25 cellular contexts compared by ENCODE assay signal in the genomic region with DNA sequence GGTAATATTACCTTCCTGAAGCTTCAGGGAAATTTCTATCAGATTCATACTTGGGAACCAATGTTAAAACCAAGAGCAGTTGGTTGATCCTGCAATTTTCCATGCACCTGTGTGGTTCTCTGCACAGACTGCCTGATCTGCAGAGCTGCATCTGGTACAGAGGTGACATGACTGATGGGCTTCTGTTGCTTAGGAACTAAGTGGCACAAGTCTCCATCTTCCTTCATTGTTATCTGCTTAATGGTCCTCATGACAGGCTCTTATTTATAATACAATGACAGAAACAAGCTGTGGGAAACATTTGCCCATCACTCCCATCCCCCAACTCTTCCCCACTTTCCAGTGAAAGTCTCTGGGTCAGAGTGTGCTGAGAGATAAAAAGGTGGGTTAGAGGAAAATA.
"Had no signal": no experiment of that assay in that cellular context is flagged by ENCODE, and none has a peak within 500 bp of the region (broad histone marks: within the 10 kb centered on the region; RNA-seq: fewer than 3 reads in every experiment).

No MANE protein-coding gene starts in this region.

- H3K27me3 ChIP-seq: brain microvascular endothelial cell, dorsolateral prefrontal cortex, pancreas had no signal

- H3K9me3 ChIP-seq: pancreas, prostate gland, thoracic aorta had no signal

- H3K36me3 ChIP-seq: brain microvascular endothelial cell, pancreas, prostate gland, thoracic aorta had no signal

- H3K4me3 ChIP-seq: coronary artery, dorsolateral prefrontal cortex, pancreas, prostate gland, skin epidermis, thoracic aorta had no signal

- DNase-seq: activated CD4-positive, alpha-beta T cell treated with anti-CD3 and anti-CD28 coated beads for 36 hours; activated CD4-positive, CD25-positive, alpha-beta regulatory T cell; activated gamma-delta T cell; activated naive CD4-positive, alpha-beta T cell treated with anti-CD3 and anti-CD28 coated beads, Interleukin-2, amount 10 ng/mL, durations not matched to agents 7 days and 5 days; activated naive CD8-positive, alpha-beta T cell treated with anti-CD3 and anti-CD28 coated beads, Interleukin-2, amount 10 ng/mL, durations not matched to agents 7 days and 5 days; activated T-cell treated with anti-CD3 and anti-CD28 coated beads for 4 hours; amniotic stem cell; brain microvascular endothelial cell; dorsolateral prefrontal cortex; effector memory CD4-positive, alpha-beta T cell; left ventricle myocardium superior; mammary epithelial cell; naive B cell; nephron progenitor cell; pancreas; retina; stimulated activated CD4-positive, alpha-beta T cell treated with anti-CD3 and anti-CD28 coated beads, Interleukin-12 subunit alpha, Interleukin-12 subunit beta, amount 100 ng/mL, for 4 hours; stimulated activated CD4-positive, alpha-beta T cell treated with anti-CD3 and anti-CD28 coated beads, Interleukin-4, amount 100 ng/mL, for 1 hour; stimulated activated naive CD8-positive, alpha-beta T cell treated with anti-CD3 and anti-CD28 coated beads, Interleukin-15, Interleukin-2, amounts not matched to agents 100 U/mL and 50 U/mL, for 24 hours; trophoblast cell had no signal

- H3K27ac ChIP-seq: brain microvascular endothelial cell, coronary artery, dorsolateral prefrontal cortex, pancreas, prostate gland, skin epidermis, thoracic aorta had no signal

- ATAC-seq: activated CD4-positive, alpha-beta T cell treated with anti-CD3 and anti-CD28 coated beads for 36 hours; left ventricle myocardium superior; pancreas; sciatic nerve; stimulated activated naive CD8-positive, alpha-beta T cell treated with anti-CD3 and anti-CD28 coated beads, Interleukin-15, Interleukin-2, amounts not matched to agents 100 U/mL and 50 U/mL, for 24 hours had no signal
